In genomic region chr1:110780600-110781484, GRCh38 we compare ENCODE assay signal across 8 cellular contexts.
DNase-seq lines count a peak whose midpoint lies in the region; ATAC-seq and TF ChIP-seq lines count a peak whose summit lies in the region.

No MANE protein-coding gene starts in this region.

- H3K36me3 ChIP-seq in GM06990 (ENCODE audit: control insufficient read depth, insufficient read depth, low read length) = no peaks in the 10 kb centered on the region
- no peaks in the 10 kb centered on the region for H3K36me3 ChIP-seq in SU-DHL-6 (ENCODE audit: low read length)

- ATAC-seq in activated naive CD8-positive, alpha-beta T cell treated with anti-CD3 and anti-CD28 coated beads, Interleukin-2, amount 50 U/mL, for 24 hours = peak; percentile 49
- ATAC-seq in right cardiac atrium (peak; percentile 29 to 79), GM19324 (IDR thresholded peaks at IDR 0.05; ENCODE audit: low FRiP score, unreplicated experiment) (no peak), GM19328 (IDR thresholded peaks at IDR 0.05; ENCODE audit: unreplicated experiment) (no peak)

- 22% methylated on average over 31 of the region's 31 CpGs for WGBS in right cardiac atrium

- peaks cover 5% of the 10 kb centered on the region for H3K27me3 Mint-ChIP-seq in activated naive CD8-positive, alpha-beta T cell treated with anti-CD3 and anti-CD28 coated beads, Interleukin-2, amount 50 U/mL, for 24 hours

- no peak overlapping the region for H3K27ac Mint-ChIP-seq in activated naive CD8-positive, alpha-beta T cell treated with anti-CD3 and anti-CD28 coated beads, Interleukin-2, amount 50 U/mL, for 24 hours

- no peaks in the 10 kb centered on the region for H3K36me3 Mint-ChIP-seq in activated naive CD8-positive, alpha-beta T cell treated with anti-CD3 and anti-CD28 coated beads, Interleukin-2, amount 50 U/mL, for 24 hours (ENCODE audit: low read depth)

- H3K9me3 ChIP-seq in SU-DHL-6 (ENCODE audit: insufficient read depth, low read length) (no peaks in the 10 kb centered on the region), right cardiac atrium (ENCODE audit: control insufficient read depth, low read length) (no peaks in the 10 kb centered on the region)

- no peak overlapping the region for H3K27ac ChIP-seq in SU-DHL-6 (ENCODE audit: low read depth, low read length)
- H3K27ac ChIP-seq in right cardiac atrium (ENCODE audit: low read length) = no peak overlapping the region

- peak; percentile 62 for DNase-seq in GM06990 (ENCODE audit: extremely low read depth, insufficient read length)
- DNase-seq in MV-4-11 (lab: John Stamatoyannopoulos, UW) = peak; percentile 64
- DNase-seq in activated naive CD8-positive, alpha-beta T cell treated with anti-CD3 and anti-CD28 coated beads, Interleukin-2, amount 50 U/mL, for 24 hours = peak; percentile 72
- peak; percentile 44 to 70 (median 49) for DNase-seq in right cardiac atrium
- peak; percentile 93 for DNase-seq in retina

- no peaks in the 10 kb centered on the region for H3F3A ChIP-seq in SU-DHL-6 (ENCODE audit: insufficient read depth)

- H2AFZ ChIP-seq in SU-DHL-6 (ENCODE audit: low read depth, low read length, severe bottlenecking) = peak overlapping the region; percentile 23

- H3K9me3 Mint-ChIP-seq in activated naive CD8-positive, alpha-beta T cell treated with anti-CD3 and anti-CD28 coated beads, Interleukin-2, amount 50 U/mL, for 24 hours = no peaks in the 10 kb centered on the region

- TF ChIP-seq CTCF in GM06990 (IDR thresholded peaks at IDR 0.05; ENCODE audit: insufficient read depth, low read length, poor library complexity, severe bottlenecking) = peak; percentile 79
- TF ChIP-seq CTCF in SU-DHL-6 (IDR thresholded peaks at IDR 0.05; ENCODE audit: insufficient read depth, low read length, poor library complexity, severe bottlenecking) = peak; percentile 64

- no peaks in the 10 kb centered on the region for H3K79me2 ChIP-seq in SU-DHL-6 (ENCODE audit: insufficient read depth, low read length)

- no peak overlapping the region for H3K9ac ChIP-seq in SU-DHL-6 (ENCODE audit: low read length)

- no peaks in the 10 kb centered on the region for H3K9me2 ChIP-seq in SU-DHL-6 (replicated peaks; ENCODE audit: insufficient read depth, low read length)

- peak overlapping the region; percentile 35 for H3K4me2 ChIP-seq in SU-DHL-6 (ENCODE audit: low read depth, low read length, poor library complexity, severe bottlenecking)

- H3K4me1 ChIP-seq in right cardiac atrium (ENCODE audit: control insufficient read depth, insufficient read depth, low read length) = no peaks in the 10 kb centered on the region

- intact Hi-C loops in right cardiac atrium (cut with DNase I) = loop anchor here (5.0 to 10.0 kb wide), 4 partner anchors 149 to 256 kb away; no protein-coding TSS in a partner anchor

- peak overlapping the region; percentile 16 for H3K4me3 Mint-ChIP-seq in activated naive CD8-positive, alpha-beta T cell treated with anti-CD3 and anti-CD28 coated beads, Interleukin-2, amount 50 U/mL, for 24 hours

- no peaks in the 10 kb centered on the region for H3K27me3 ChIP-seq in GM06990 (replicated peaks; ENCODE audit: control insufficient read depth, insufficient read depth, low read length)
- no peaks in the 10 kb centered on the region for H3K27me3 ChIP-seq in SU-DHL-6 (ENCODE audit: low read length)
- H3K27me3 ChIP-seq in right cardiac atrium (ENCODE audit: control insufficient read depth, insufficient read depth) = no peaks in the 10 kb centered on the region

- no peak overlapping the region for H3K4me3 ChIP-seq in GM06990 (replicated peaks; ENCODE audit: low read depth, low read length)
- no peak overlapping the region for H3K4me3 ChIP-seq in SU-DHL-6 (ENCODE audit: insufficient read depth, low read length, poor library complexity, severe bottlenecking)
- H3K4me3 ChIP-seq in right cardiac atrium (ENCODE audit: low read length) = no peak overlapping the region

- H3K4me1 Mint-ChIP-seq in activated naive CD8-positive, alpha-beta T cell treated with anti-CD3 and anti-CD28 coated beads, Interleukin-2, amount 50 U/mL, for 24 hours = peaks cover 15% of the 10 kb centered on the region

- no peaks in the 10 kb centered on the region for H4K20me1 ChIP-seq in SU-DHL-6 (ENCODE audit: low read depth, low read length)

Comparison
In these comparisons a context has a peak if more than half of its experiments do, and no peak if none do; other contexts are left out.
1. ATAC-seq: peak in activated naive CD8-positive, alpha-beta T cell treated with anti-CD3 and anti-CD28 coated beads, Interleukin-2, amount 50 U/mL, for 24 hours (single experiment) and right cardiac atrium (2 of 2); none in GM19324 (single experiment) and GM19328 (single experiment).
2. Peak in every context shown above with its lines, with median percentiles within 50 percentile points of each other: DNase-seq.